Comparison of ENCODE assay signal across 27 cellular contexts in genomic region chr9:135239769-135240141, GRCh38.
"Had no signal": no experiment of that assay in that cellular context is flagged by ENCODE, and none has a peak within 500 bp of the region (broad histone marks: within the 10 kb centered on the region; RNA-seq: fewer than 3 reads in every experiment).

No MANE protein-coding gene starts in this region.

- H3K27me3 ChIP-seq: brain microvascular endothelial cell, SJSA1 had no signal

- DNase-seq: activated CD4-positive, alpha-beta T cell treated with anti-CD3 and anti-CD28 coated beads, Interleukin-2, amount 10 ng/mL, durations not matched to agents 24 days and 14 days; activated CD4-positive, alpha-beta T cell treated with anti-CD3 and anti-CD28 coated beads, Interleukin-2, amount 50 U/mL, for 48 hours; activated CD4-positive, CD25-positive, alpha-beta regulatory T cell treated with anti-CD3 and anti-CD28 coated beads, Interleukin-2, amount 50 U/mL, for 72 hours; activated CD8-positive, alpha-beta memory T cell treated with anti-CD3 and anti-CD28 coated beads, Interleukin-2, amount 10 ng/mL, durations not matched to agents 7 days and 5 days; activated effector memory CD4-positive, alpha-beta T cell treated with Interleukin-2 at 50 U/mL for 16 hours; activated naive CD4-positive, alpha-beta T cell treated with anti-CD3 and anti-CD28 coated beads for 36 hours; activated T-cell treated with anti-CD3 and anti-CD28 coated beads, Interleukin-2, amount 50 U/mL, for 24 hours; brain microvascular endothelial cell; caudate nucleus; KG1; NCI-H1092; NCI-H1417 treated with DMSO at 0.1 percent for 48 hours; NCI-H1694; NCI-H2029; NCI-H345; NCI-H510A; NCI-H526 treated with DMSO at 0.1 percent for 48 hours; NCI-H82; RPMI8226; T-helper 17 cell; T-helper 9 cell had no signal

- ATAC-seq: activated CD8-positive, alpha-beta memory T cell treated with anti-CD3 and anti-CD28 coated beads, Interleukin-2, amount 10 ng/mL, durations not matched to agents 7 days and 5 days; Panc1; T-helper 17 cell; WTC11 had no signal

- H3K9me3 Mint-ChIP-seq: activated CD4-positive, alpha-beta T cell treated with anti-CD3 and anti-CD28 coated beads, Interleukin-2, amount 10 ng/mL, durations not matched to agents 24 days and 14 days; activated naive CD4-positive, alpha-beta T cell treated with anti-CD3 and anti-CD28 coated beads for 36 hours; activated T-cell treated with anti-CD3 and anti-CD28 coated beads, Interleukin-2, amount 50 U/mL, for 24 hours; activated T-helper 1 cell treated with anti-CD3 and anti-CD28 coated beads, Interleukin-12 subunit alpha, Interleukin-12 subunit beta, Interleukin-2, Interleukin-4 antibody, amounts not matched to agents 30 ng/mL and 10 ng/mL and 1 ng/mL, durations not matched to agents 14 hours and 24 hours and 36 hours; WTC11 had no signal

- H3K36me3 ChIP-seq: brain microvascular endothelial cell, SJSA1 had no signal

- H3K36me3 Mint-ChIP-seq: activated CD8-positive, alpha-beta memory T cell treated with anti-CD3 and anti-CD28 coated beads, Interleukin-2, amount 10 ng/mL, durations not matched to agents 7 days and 5 days; activated naive CD8-positive, alpha-beta T cell; IgD-negative memory B cell; WTC11 had no signal

- H3K4me3 ChIP-seq: SJSA1 had no signal

- H3K4me1 ChIP-seq: SJSA1 had no signal

- H3K9me3 ChIP-seq: SJSA1 had no signal

- H3K27ac Mint-ChIP-seq: activated CD4-positive, alpha-beta T cell treated with anti-CD3 and anti-CD28 coated beads, Interleukin-2, amount 10 ng/mL, durations not matched to agents 24 days and 14 days; activated CD8-positive, alpha-beta memory T cell treated with anti-CD3 and anti-CD28 coated beads, Interleukin-2, amount 10 ng/mL, durations not matched to agents 7 days and 5 days; activated naive CD4-positive, alpha-beta T cell treated with anti-CD3 and anti-CD28 coated beads for 36 hours; activated naive CD8-positive, alpha-beta T cell; activated T-cell treated with anti-CD3 and anti-CD28 coated beads, Interleukin-2, amount 50 U/mL, for 24 hours; activated T-helper 1 cell treated with anti-CD3 and anti-CD28 coated beads, Interleukin-12 subunit alpha, Interleukin-12 subunit beta, Interleukin-2, Interleukin-4 antibody, amounts not matched to agents 30 ng/mL and 10 ng/mL and 1 ng/mL, durations not matched to agents 14 hours and 24 hours and 36 hours; IgD-negative memory B cell; T-helper 17 cell; WTC11 had no signal

- H3K4me1 Mint-ChIP-seq: activated CD4-positive, alpha-beta T cell treated with anti-CD3 and anti-CD28 coated beads, Interleukin-2, amount 10 ng/mL, durations not matched to agents 24 days and 14 days; activated CD8-positive, alpha-beta memory T cell treated with anti-CD3 and anti-CD28 coated beads, Interleukin-2, amount 10 ng/mL, durations not matched to agents 7 days and 5 days; IgD-negative memory B cell had no signal

- H3K27me3 Mint-ChIP-seq: activated CD4-positive, alpha-beta T cell treated with anti-CD3 and anti-CD28 coated beads, Interleukin-2, amount 10 ng/mL, durations not matched to agents 24 days and 14 days; activated CD8-positive, alpha-beta memory T cell treated with anti-CD3 and anti-CD28 coated beads, Interleukin-2, amount 10 ng/mL, durations not matched to agents 7 days and 5 days; activated naive CD8-positive, alpha-beta T cell had no signal

- H3K4me3 Mint-ChIP-seq: activated CD4-positive, alpha-beta T cell treated with anti-CD3 and anti-CD28 coated beads, Interleukin-2, amount 10 ng/mL, durations not matched to agents 24 days and 14 days; activated CD8-positive, alpha-beta memory T cell treated with anti-CD3 and anti-CD28 coated beads, Interleukin-2, amount 10 ng/mL, durations not matched to agents 7 days and 5 days; activated naive CD4-positive, alpha-beta T cell treated with anti-CD3 and anti-CD28 coated beads for 36 hours; activated naive CD8-positive, alpha-beta T cell; activated T-cell treated with anti-CD3 and anti-CD28 coated beads, Interleukin-2, amount 50 U/mL, for 24 hours; activated T-helper 1 cell treated with anti-CD3 and anti-CD28 coated beads, Interleukin-12 subunit alpha, Interleukin-12 subunit beta, Interleukin-2, Interleukin-4 antibody, amounts not matched to agents 30 ng/mL and 10 ng/mL and 1 ng/mL, durations not matched to agents 14 hours and 24 hours and 36 hours; IgD-negative memory B cell; T-helper 17 cell; WTC11 had no signal
